11 cellular contexts compared by ENCODE assay signal in the genomic region with DNA sequence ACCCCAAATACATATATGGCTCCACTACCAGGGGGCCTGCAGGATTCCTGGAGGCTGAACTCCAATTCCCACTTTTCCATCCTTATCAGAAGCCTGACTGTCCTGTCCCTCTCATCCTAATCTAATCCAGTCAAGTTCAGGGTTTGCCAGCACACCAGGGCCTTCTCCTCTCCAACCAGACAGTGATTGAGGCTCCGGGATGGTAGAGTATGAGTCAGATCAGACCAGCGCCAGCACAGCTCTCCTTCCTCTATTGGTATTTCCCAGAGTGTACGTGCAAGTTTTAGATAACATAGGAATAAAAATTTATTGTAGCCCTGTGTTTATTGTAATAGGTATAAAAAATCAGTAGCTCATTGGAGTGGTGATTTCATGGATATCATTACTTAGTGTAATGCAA.
"Had no signal": no experiment of that assay in that cellular context is flagged by ENCODE, and none has a peak within 500 bp of the region (broad histone marks: within the 10 kb centered on the region; RNA-seq: fewer than 3 reads in every experiment).

No MANE protein-coding gene starts in this region.

- H3K36me3 Mint-ChIP-seq: type B pancreatic cell had no signal

- H3K27me3 Mint-ChIP-seq: activated naive CD4-positive, alpha-beta T cell treated with anti-CD3 and anti-CD28 coated beads, Interleukin-2, amount 50 U/mL, for 24 hours had no signal

- ATAC-seq: WTC11 had no signal

- H3K27ac ChIP-seq: pancreas had no signal

- H3K9me3 ChIP-seq: pancreas had no signal

- H3K4me3 Mint-ChIP-seq: activated CD4-positive, alpha-beta T cell treated with anti-CD3 and anti-CD28 coated beads, Interleukin-2, amount 10 ng/mL, durations not matched to agents 7 days and 5 days; activated naive CD4-positive, alpha-beta T cell treated with anti-CD3 and anti-CD28 coated beads, Interleukin-2, amount 50 U/mL, for 24 hours; neural crest cell; type B pancreatic cell; WTC11 had no signal

- H3K4me3 ChIP-seq: pancreas had no signal

- H3K36me3 ChIP-seq: pancreas had no signal

- DNase-seq: activated CD4-positive, alpha-beta T cell treated with anti-CD3 and anti-CD28 coated beads, Interleukin-2, amount 10 ng/mL, durations not matched to agents 7 days and 5 days; activated T-cell treated with anti-CD3 and anti-CD28 coated beads for 4 hours; kidney; pancreas; stimulated activated CD4-positive, alpha-beta T cell treated with anti-CD3 and anti-CD28 coated beads, Interleukin-2, amount 100 ng/mL, for 48 hours; stimulated activated naive CD4-positive, alpha-beta T cell treated with Interleukin-2 at 50 U/mL for 16 hours had no signal

- H3K27me3 ChIP-seq: pancreas had no signal

- H3K27ac Mint-ChIP-seq: activated naive CD4-positive, alpha-beta T cell treated with anti-CD3 and anti-CD28 coated beads, Interleukin-2, amount 50 U/mL, for 24 hours; activated T-helper 2 cell treated with anti-CD3 and anti-CD28 coated beads, Interferon-gamma antibody, Interleukin-2, Interleukin-4, amounts not matched to agents 10 μg/mL and 5 μg/mL and 100 μg/mL, durations not matched to agents 14 hours and 24 hours and 36 hours; type B pancreatic cell; WTC11 had no signal
